In the genomic region with DNA sequence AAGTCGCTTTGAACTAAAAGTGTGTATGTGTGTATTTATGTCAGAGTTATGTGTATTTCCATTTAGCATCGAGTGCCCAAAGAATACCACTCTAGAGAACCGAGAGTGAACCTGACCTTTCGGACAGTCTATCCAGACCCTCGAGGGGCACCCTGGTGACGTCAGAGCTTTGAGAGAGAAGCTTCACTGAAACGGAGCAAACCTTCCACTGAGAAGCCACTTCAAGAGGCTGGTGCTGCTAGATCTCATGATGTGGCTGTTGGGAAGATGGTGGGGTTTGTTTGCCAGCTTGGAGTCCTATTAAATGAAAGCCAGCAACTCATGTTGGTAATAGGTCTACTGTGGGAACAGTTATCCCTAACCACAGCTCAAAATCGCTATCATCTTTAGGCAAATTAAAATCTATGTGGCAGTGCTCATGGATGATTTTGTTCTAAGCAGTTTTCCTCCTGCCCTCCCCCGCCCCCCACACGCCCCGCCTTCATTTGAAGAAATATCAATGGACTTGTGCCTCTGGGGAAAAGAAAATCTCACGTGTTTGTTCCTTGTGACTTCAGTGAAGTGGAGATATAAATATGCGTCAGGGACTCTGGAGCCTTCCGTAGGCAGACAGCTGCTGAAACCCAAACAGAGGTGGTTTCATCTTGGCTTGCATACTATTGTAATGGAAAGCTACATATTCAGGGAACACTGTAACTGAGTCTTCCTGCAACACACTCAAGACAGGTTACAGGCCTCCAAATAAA, we compare ENCODE assay signal across 9 cellular contexts. TPM values are rescaled to one million over a fixed set of nuclear protein-coding genes. Genes with fewer than 3 reads are reported as not detected.
A peak's percentile ranks its signal among the peaks of the same experiment; 100 is the strongest.
DNase-seq lines count a peak whose midpoint lies in the region; ATAC-seq and TF ChIP-seq lines count a peak whose summit lies in the region.
"Had no signal": no experiment of that assay in that cellular context is flagged by ENCODE, and none has a peak within 500 bp of the region (broad histone marks: within the 10 kb centered on the region; RNA-seq: fewer than 3 reads in every experiment).

No MANE protein-coding gene starts in this region.

- H3K27me3 ChIP-seq in AG04450 (ENCODE audit: control insufficient read depth, insufficient read depth, low read length) (no peaks in the 10 kb centered on the region), RWPE2 (ENCODE audit: insufficient read depth, poor library complexity, severe bottlenecking) (no peaks in the 10 kb centered on the region), prostate gland (replicated peaks; ENCODE audit: insufficient read depth) (no peaks in the 10 kb centered on the region)

- CTCF ChIA-PET in AG04450 (lab: Charles Lee): interaction anchor here (0.7 to 2.9 kb wide), 7 partner anchors 15 to 214 kb away, joined by 3 to 15 read pairs (median 6); a partner anchor contains a TSS

- TF ChIP-seq CTCF in AG04450 (IDR thresholded peaks at IDR 0.05; ENCODE audit: low read depth, low read length) (no peak), RWPE2 (IDR thresholded peaks at IDR 0.05; ENCODE audit: poor library complexity, severe bottlenecking) (no peak), prostate gland (IDR thresholded peaks at IDR 0.05) (no peak)

- H3K4me1 ChIP-seq in RWPE2 (ENCODE audit: insufficient read depth, poor library complexity, severe bottlenecking) (peaks cover 12% of the 10 kb centered on the region), prostate gland (replicated peaks) (no peaks in the 10 kb centered on the region)

- H3K27ac ChIP-seq in AG04450 (ENCODE audit: low read depth, low read length): peak overlapping the region; percentile 91
- H3K27ac ChIP-seq in RWPE2 (ENCODE audit: poor library complexity, severe bottlenecking): peak overlapping the region; percentile 22
- H3K27ac ChIP-seq in prostate gland: peak overlapping the region; percentile 43 to 50

- no peak for ATAC-seq in RWPE2 (ENCODE audit: low read depth)
- ATAC-seq in GM18870 (IDR thresholded peaks at IDR 0.05; ENCODE audit: unreplicated experiment): no peak
- no peak for ATAC-seq in GM21528 (IDR thresholded peaks at IDR 0.05; ENCODE audit: low FRiP score, unreplicated experiment)

- TF ChIP-seq POLR2A in prostate gland (IDR thresholded peaks at IDR 0.05): no peak

- POLR2A ChIA-PET in AG04450 (lab: Yijun Ruan, JAX): interaction anchor here (0.6 to 1.2 kb wide), 2 partner anchors 22 to 68 kb away, joined by 4 to 10 read pairs; a partner anchor contains a TSS

- H3K9me3 ChIP-seq in AG04450 (ENCODE audit: control insufficient read depth, insufficient read depth, low read length) (no peaks in the 10 kb centered on the region), RWPE2 (ENCODE audit: severe bottlenecking) (no peaks in the 10 kb centered on the region), prostate gland (no peaks in the 10 kb centered on the region)

- H3K36me3 ChIP-seq in RWPE2 (ENCODE audit: low read depth): peaks cover 28% of the 10 kb centered on the region
- no peaks in the 10 kb centered on the region for H3K36me3 ChIP-seq in prostate gland

- DNase-seq in AG04450 (ENCODE audit: low read depth, low spot score) (peak; percentile 51), RWPE2 (ENCODE audit: low spot score) (no peak), foreskin melanocyte (peak; percentile 85), prostate gland (ENCODE audit: low spot score) (no peak)
- DNase-seq in activated CD8-positive, alpha-beta memory T cell treated with anti-CD3 and anti-CD28 coated beads for 24 hours: no peak
- no peak for DNase-seq in central memory CD4-positive, alpha-beta T cell

- intact Hi-C loops in prostate gland (cut with DNase I): no loop called here

- WGBS in prostate gland: 81% methylated on average over 14 of the region's 14 CpGs

- H3K4me3 ChIP-seq in AG04450 (ENCODE audit: low read depth, low read length) (no peak overlapping the region), RWPE2 (ENCODE audit: severe bottlenecking) (no peak overlapping the region), prostate gland (no peak overlapping the region)

RNA-seq across cellular contexts. Expression of a gene that starts 22.4 kb away (rescaled TPM):
- 0.87 and 1.2 TPM in 2 replicates for polyA plus RNA-seq in AG04450 (2011; rRNA removed)
- 0.46 and 0.52 TPM in 2 replicates for polyA minus RNA-seq in AG04450 (2011; rRNA and poly(A)+ RNA removed)
- total RNA-seq in prostate gland: 100 to 1,000 TPM in 1 of 2 donors, 10 to 100 TPM in 1; 21.4 to 268 TPM
- polyA plus RNA-seq: IgD-negative memory B cell had no signal

RNA-seq across cellular contexts. Expression of a gene that starts 39.4 kb away (rescaled TPM):
- polyA plus RNA-seq in AG04450 (2011; rRNA removed): 35.0 and 36.5 TPM in 2 replicates
- 21.2 and 25.0 TPM in 2 replicates for polyA minus RNA-seq in AG04450 (2011; rRNA and poly(A)+ RNA removed)
- 10 to 100 TPM; 37.6 to 55.7 TPM for total RNA-seq in prostate gland

Comparison
In these comparisons a context has a peak if more than half of its experiments do, and no peak if none do; other contexts are left out.
1. DNase-seq: peak in AG04450 (single experiment) and foreskin melanocyte (single experiment); none in RWPE2 (single experiment), prostate gland (single experiment), activated CD8-positive, alpha-beta memory T cell treated with anti-CD3 and anti-CD28 coated beads for 24 hours (single experiment) and central memory CD4-positive, alpha-beta T cell (single experiment).
2. H3K27ac ChIP-seq: peak in every context shown above with its lines; median percentile 91 in AG04450; 46 in prostate gland; 22 in RWPE2.